9 cellular contexts compared by ENCODE assay signal in genomic region chr3:8996681-8997121, GRCh38. TPM values are rescaled to one million over a fixed set of nuclear protein-coding genes. Genes with fewer than 3 reads are reported as not detected.
DNase-seq lines count a peak whose midpoint lies in the region; ATAC-seq and TF ChIP-seq lines count a peak whose summit lies in the region.
"Had no signal": no experiment of that assay in that cellular context is flagged by ENCODE, and none has a peak within 500 bp of the region (broad histone marks: within the 10 kb centered on the region; RNA-seq: fewer than 3 reads in every experiment).

No MANE protein-coding gene starts in this region.

- TF ChIP-seq EP300 in ovary (IDR thresholded peaks at IDR 0.05) (no peak), suprapubic skin (IDR thresholded peaks at IDR 0.05) (no peak)

- H3K27me3 ChIP-seq in adrenal gland = no peaks in the 10 kb centered on the region
- no peaks in the 10 kb centered on the region for H3K27me3 ChIP-seq in ovary
- no peaks in the 10 kb centered on the region for H3K27me3 ChIP-seq in neuronal stem cell (ENCODE audit: control insufficient read depth in 3 of 3, insufficient read depth in 3 of 3, low read depth in 1 of 3, low read length in 3 of 3)
- H3K27me3 ChIP-seq in suprapubic skin = no peaks in the 10 kb centered on the region
- H3K27me3 ChIP-seq: breast epithelium had no signal

- H3K18ac ChIP-seq in neuronal stem cell (ENCODE audit: low read length) = no peak overlapping the region

- H3K4me3 ChIP-seq in adrenal gland = no peak overlapping the region
- H3K4me3 ChIP-seq in ovary = no peak overlapping the region
- no peak overlapping the region for H3K4me3 ChIP-seq in neuronal stem cell (ENCODE audit: low read length in 2 of 2)
- no peak overlapping the region for H3K4me3 ChIP-seq in suprapubic skin

- H2AK5ac ChIP-seq in neuronal stem cell (ENCODE audit: low read depth, low read length) = no peak overlapping the region

- no peak overlapping the region for H2BK5ac ChIP-seq in neuronal stem cell (ENCODE audit: low read length)

- H2BK120ac ChIP-seq in neuronal stem cell (ENCODE audit: low read depth, low read length) = no peak overlapping the region

- peak; percentile 23 for DNase-seq in AG09319 (ENCODE audit: extremely low read depth, low read depth)
- peak in 4 of 7 donors; percentile 29 to 84 (median 30) for DNase-seq in adrenal gland
- peak; percentile 62 for DNase-seq in Right ventricle myocardium superior
- peak; percentile 80 to 87 (median 81) for DNase-seq in ovary
- DNase-seq in neuronal stem cell (ENCODE audit: low spot score) = no peak
- no peak for DNase-seq in suprapubic skin (ENCODE audit: low spot score in 2 of 2)

- H3K36me3 ChIP-seq in adrenal gland (replicated peaks in 1 of 2) = no peaks in the 10 kb centered on the region
- H3K36me3 ChIP-seq in ovary = no peaks in the 10 kb centered on the region
- H3K36me3 ChIP-seq in neuronal stem cell (replicated peaks in 1 of 2; ENCODE audit: control insufficient read depth in 2 of 2, insufficient read depth in 2 of 2, low read length in 2 of 2) = peaks cover 3 to 93% of the 10 kb centered on the region in 2 donors
- peaks cover 6% of the 10 kb centered on the region for H3K36me3 ChIP-seq in suprapubic skin
- H3K36me3 ChIP-seq: breast epithelium had no signal

- intact Hi-C loops in adrenal gland (cut with DNase I) = no loop called here
- intact Hi-C loops in Right ventricle myocardium superior (cut with DNase I) = no loop called here
- intact Hi-C loops in ovary (cut with DNase I) = no loop called here

- H3K4me2 ChIP-seq in neuronal stem cell (ENCODE audit: insufficient read depth, low read length, poor library complexity, severe bottlenecking) = no peak overlapping the region

- H3K4ac ChIP-seq in neuronal stem cell (ENCODE audit: low read length) = no peak overlapping the region

- no peaks in the 10 kb centered on the region for H3K79me1 ChIP-seq in neuronal stem cell (ENCODE audit: low read depth, low read length)

- no peak overlapping the region for H2BK12ac ChIP-seq in neuronal stem cell (ENCODE audit: low read length)

- H3K27ac ChIP-seq in adrenal gland (peak overlapping the region in 1 of 5 donors; percentile 25), ovary (peak overlapping the region; percentile 14 to 78), neuronal stem cell (replicated peaks; ENCODE audit: low read length) (no peak overlapping the region), suprapubic skin (no peak overlapping the region)

- H3K9me3 ChIP-seq in adrenal gland (replicated peaks in 1 of 3) (no peaks in the 10 kb centered on the region), ovary (no peaks in the 10 kb centered on the region), neuronal stem cell (replicated peaks in 1 of 2; ENCODE audit: control insufficient read depth in 2 of 2, insufficient read depth in 1 of 2, low read depth in 1 of 2, low read length in 2 of 2) (no peaks in the 10 kb centered on the region), suprapubic skin (no peaks in the 10 kb centered on the region)
- H3K9me3 ChIP-seq: breast epithelium had no signal

- no peak overlapping the region for H4K91ac ChIP-seq in neuronal stem cell (ENCODE audit: low read depth, low read length, poor library complexity)

- WGBS in adrenal gland, 4 donors = 43 to 69% (median 60%) methylated on average over 11 to 12 of the region's 12 CpGs
- 5 to 9% (median 6%) methylated on average over 12 of the region's 12 CpGs for WGBS in ovary, 3 donors
- no CpG with 5 or more reads among the region's 12 CpGs for WGBS in neuronal stem cell (ENCODE audit: extremely low coverage in 2 of 2, insufficient read length in 2 of 2, insufficient replicate concordance in 1 of 2), 2 donors
- 47% methylated on average over 7 of the region's 12 CpGs for WGBS in suprapubic skin

- H3K4me1 ChIP-seq in adrenal gland (replicated peaks in 1 of 2) (no peaks in the 10 kb centered on the region), ovary (ENCODE audit: insufficient read depth) (peaks cover 4% of the 10 kb centered on the region), neuronal stem cell (ENCODE audit: control insufficient read depth in 2 of 2, insufficient read depth in 1 of 2, low read depth in 1 of 2, low read length in 2 of 2) (peaks cover 0 to 5% of the 10 kb centered on the region in 2 donors), suprapubic skin (peaks cover 6% of the 10 kb centered on the region)
- H3K4me1 ChIP-seq: breast epithelium had no signal

- no peak overlapping the region for H2BK15ac ChIP-seq in neuronal stem cell (ENCODE audit: low read length)

- no peak overlapping the region for H3K23ac ChIP-seq in neuronal stem cell (ENCODE audit: low read depth, low read length, poor library complexity)

- no peak overlapping the region for H3K9ac ChIP-seq in neuronal stem cell (ENCODE audit: low read depth, low read length, poor library complexity)

- ATAC-seq in Right ventricle myocardium superior (ENCODE audit: poor library complexity) (peak; percentile 95), GM21619 (IDR thresholded peaks at IDR 0.05; ENCODE audit: unreplicated experiment) (no peak), GM19324 (IDR thresholded peaks at IDR 0.05; ENCODE audit: low FRiP score, unreplicated experiment) (no peak)

- H4K8ac ChIP-seq in neuronal stem cell (ENCODE audit: low read depth, low read length) = no peak overlapping the region

- no peak for TF ChIP-seq POLR2A in adrenal gland (IDR thresholded peaks at IDR 0.05)
- no peak for TF ChIP-seq POLR2A in ovary (IDR thresholded peaks at IDR 0.05)
- no peak for TF ChIP-seq POLR2A in suprapubic skin (IDR thresholded peaks at IDR 0.05)

- TF ChIP-seq CTCF in AG09319 (IDR thresholded peaks at IDR 0.05; ENCODE audit: low read depth, low read length) = peak; percentile 49
- TF ChIP-seq CTCF in adrenal gland (IDR thresholded peaks at IDR 0.05) = peak in 4 of 6 experiments; percentile 12 to 34 (median 20)
- TF ChIP-seq CTCF in ovary (IDR thresholded peaks at IDR 0.05) = peak; percentile 47 to 69 (median 63)
- peak in 1 of 2 donors; percentile 10 for TF ChIP-seq CTCF in suprapubic skin (IDR thresholded peaks at IDR 0.05)

- no peak overlapping the region for H2AFZ ChIP-seq in neuronal stem cell (ENCODE audit: low read length)

- no peak overlapping the region for H3K14ac ChIP-seq in neuronal stem cell (ENCODE audit: low read length)

RNA-seq across cellular contexts. Expression of gene RAD18, which starts 33.4 kb away (rescaled TPM):
- total RNA-seq in adrenal gland (10 to 100 TPM in 3 of 8 donors, 1 to 10 TPM in 5; 3.4 to 11.4 (median 9.3) TPM), Right ventricle myocardium superior (6.3 TPM), ovary (1 to 10 TPM; 3.8 to 9.2 (median 8.2) TPM), suprapubic skin (10 to 100 TPM in 1 of 4 donors, 1 to 10 TPM in 3; 4.7 to 15.6 (median 8.5) TPM)
- polyA plus RNA-seq in adrenal gland (1 to 10 TPM; 2.0 to 5.9 (median 3.5) TPM), ovary (1 to 10 TPM; 2.9 to 7.8 TPM)
- polyA plus RNA-seq in neuronal stem cell (2013, experiment 1 of 2) = 11.9 TPM
- polyA plus RNA-seq in neuronal stem cell (2013, experiment 2 of 2) = 11.7 TPM

Comparison
In these comparisons a context has a peak if more than half of its experiments do, and no peak if none do; other contexts are left out.
1. DNase-seq: peak in AG09319 (single experiment), adrenal gland (4 of 7), Right ventricle myocardium superior (single experiment) and ovary (5 of 5); none in neuronal stem cell (single experiment) and suprapubic skin (0 of 2).
2. H3K27ac ChIP-seq: peak in ovary (2 of 2); none in neuronal stem cell (single experiment) and suprapubic skin (single experiment).